ENCODE assay signal across 18 cellular contexts in genomic region chrX:104430720-104431119, GRCh38.
A peak's percentile ranks its signal among the peaks of the same experiment; 100 is the strongest.
DNase-seq lines count a peak whose midpoint lies in the region; ATAC-seq and TF ChIP-seq lines count a peak whose summit lies in the region.
"Had no signal": no experiment of that assay in that cellular context is flagged by ENCODE, and none has a peak within 500 bp of the region (broad histone marks: within the 10 kb centered on the region; RNA-seq: fewer than 3 reads in every experiment).

No MANE protein-coding gene starts in this region.

- H3K4me2 ChIP-seq in PC-9, result peak overlapping the region; percentile 56

- no TSS peak for BruUV-seq in PC-9 (replicated peaks; lab: Mats Ljungman, UMichigan)

- in situ Hi-C loops in Caki2 (cut with HindIII; ENCODE audit: low pct_unique_long_range_greater_than_20kb, low sequenced_read_pairs), result no loop called here

- TF ChIP-seq EP300 in tibial nerve (IDR thresholded peaks at IDR 0.05), result no peak

- H3K36me3 ChIP-seq in PC-9 (ENCODE audit: low read depth), result no peaks in the 10 kb centered on the region
- no peaks in the 10 kb centered on the region for H3K36me3 ChIP-seq in mucosa of descending colon (ENCODE audit: low read depth)
- no peaks in the 10 kb centered on the region for H3K36me3 ChIP-seq in tibial nerve

- H3K4me3 ChIP-seq in PC-9 (no peak overlapping the region), epithelial cell of proximal tubule (ENCODE audit: low read depth, low read length) (no peak overlapping the region), mucosa of descending colon (no peak overlapping the region), tibial nerve (no peak overlapping the region)

- no peak overlapping the region for H2AFZ ChIP-seq in PC-9

- H3F3A ChIP-seq in PC-9 (ENCODE audit: insufficient read depth, low read depth), result peaks cover 26% of the 10 kb centered on the region; the same call in 1 of the 2 replicates

- no peaks in the 10 kb centered on the region for H3K9me2 ChIP-seq in PC-9 (ENCODE audit: insufficient read depth)

- H4K20me1 ChIP-seq in PC-9 (ENCODE audit: insufficient read depth), result no peaks in the 10 kb centered on the region

- intact Hi-C loops in PC-9 (cut with micrococcal nuclease; ENCODE audit: unreplicated experiment) (loop anchor here (5.0 kb wide), 3 partner anchors 98 to 377 kb away; no protein-coding TSS in a partner anchor), mucosa of descending colon (cut with DNase I, micrococcal nuclease) (no loop called here)

- ATAC-seq in mucosa of descending colon (peak; percentile 74), GM18868 (IDR thresholded peaks at IDR 0.05; ENCODE audit: unreplicated experiment) (no peak)

- peak overlapping the region; percentile 85 for H3K27ac ChIP-seq in PC-9
- H3K27ac ChIP-seq in tibial nerve, result no peak overlapping the region

- H3K9me3 ChIP-seq in PC-9 (ENCODE audit: insufficient read depth, low read depth), result no peaks in the 10 kb centered on the region
- H3K9me3 ChIP-seq in mucosa of descending colon, result no peaks in the 10 kb centered on the region
- no peaks in the 10 kb centered on the region for H3K9me3 ChIP-seq in tibial nerve
- H3K9me3 ChIP-seq: Caco-2 had no signal

- CTCF ChIA-PET in PC-9 (lab: Charles Lee), result no interaction called here

- H3K79me2 ChIP-seq in PC-9 (ENCODE audit: low read depth), result no peaks in the 10 kb centered on the region

- POLR2A ChIA-PET in PC-9 (lab: Charles Lee; ENCODE audit: unreplicated experiment), result no interaction called here

- WGBS in tibial nerve, 2 donors, result 63 to 69% methylated on average over 1 of the region's 1 CpG

- H3K27me3 ChIP-seq in PC-9 (ENCODE audit: insufficient read depth, low read depth) (no peaks in the 10 kb centered on the region), tibial nerve (peaks cover 0 to 13% of the 10 kb centered on the region in 2 donors)

- peak; percentile 51 for DNase-seq in Caki2 (ENCODE audit: low read depth)
- DNase-seq in PC-9, result peak in 1 of 2 experiments; percentile 85
- peak; percentile 26 for DNase-seq in epithelial cell of proximal tubule (ENCODE audit: low read depth)
- no peak for DNase-seq in mucosa of descending colon
- no peak for DNase-seq in hypothalamus (lab: John Stamatoyannopoulos, UW)
- no peak for DNase-seq in tibial nerve (ENCODE audit: low spot score in 2 of 2)
- DNase-seq: Caco-2; CD4-positive, alpha-beta T cell; GOT3; KBM-7; MV-4-11; NCI-H187; NCI-H2107; NCI-H510A; NCI-H748 treated with DMSO at 0.1 percent for 48 hours; OCI-M1; RPMI8226 had no signal

- TF ChIP-seq POLR2A in tibial nerve (IDR thresholded peaks at IDR 0.05), result no peak

- TF ChIP-seq CTCF in PC-9 (conservative IDR thresholded peaks at IDR 0.05) (no peak), epithelial cell of proximal tubule (conservative IDR thresholded peaks at IDR 0.05; ENCODE audit: low read depth, low read length) (no peak), mucosa of descending colon (IDR thresholded peaks at IDR 0.05) (no peak), tibial nerve (IDR thresholded peaks at IDR 0.05) (no peak)

- H3K4me1 ChIP-seq in PC-9 (replicated peaks; ENCODE audit: insufficient read depth) (peaks cover 39% of the 10 kb centered on the region), mucosa of descending colon (ENCODE audit: low read depth) (peaks cover 4% of the 10 kb centered on the region), tibial nerve (no peaks in the 10 kb centered on the region)
- H3K4me1 ChIP-seq: Caco-2 had no signal

Comparison
In these comparisons a context has a peak if more than half of its experiments do, and no peak if none do; other contexts are left out.
1. DNase-seq: peak in Caki2 (single experiment) and epithelial cell of proximal tubule (single experiment); none in mucosa of descending colon (0 of 3), hypothalamus (0 of 51) and tibial nerve (0 of 2).